In the genomic region with DNA sequence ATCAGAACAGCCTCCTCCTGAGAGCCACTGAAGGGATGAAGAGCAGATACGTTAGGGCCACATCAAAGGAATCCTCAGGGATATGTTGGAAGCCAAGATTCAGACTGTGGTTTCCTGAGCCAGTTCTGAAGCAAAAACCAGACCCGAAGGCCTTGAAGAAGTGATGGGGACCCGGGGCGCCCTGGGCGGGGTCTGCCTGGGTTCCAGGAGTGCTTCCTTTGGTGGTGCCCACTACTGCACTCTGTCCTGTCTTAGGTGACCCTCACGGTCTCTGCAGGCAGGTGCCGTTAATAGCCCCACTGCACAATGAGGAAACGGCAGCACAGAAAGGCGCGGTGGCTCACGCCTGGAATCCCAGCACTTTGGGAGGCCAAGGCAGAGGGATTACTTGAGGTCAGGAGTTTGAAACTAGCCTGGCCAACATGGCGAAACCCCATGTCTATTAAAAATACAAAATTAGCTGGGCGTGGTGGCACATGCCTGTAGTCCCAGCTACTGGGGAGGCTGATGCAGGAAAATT, we compare ENCODE assay signal across 11 cellular contexts. TPM values are rescaled to one million over a fixed set of nuclear protein-coding genes. Genes with fewer than 3 reads are reported as not detected.
A peak's percentile ranks its signal among the peaks of the same experiment; 100 is the strongest.
DNase-seq lines count a peak whose midpoint lies in the region; ATAC-seq and TF ChIP-seq lines count a peak whose summit lies in the region.
"Had no signal": no experiment of that assay in that cellular context is flagged by ENCODE, and none has a peak within 500 bp of the region (broad histone marks: within the 10 kb centered on the region; RNA-seq: fewer than 3 reads in every experiment).

No MANE protein-coding gene starts in this region.

- no peak overlapping the region for H3K18ac ChIP-seq in IMR-90 (ENCODE audit: low read depth, low read length)

- intact Hi-C loops in A673 (cut with micrococcal nuclease; ENCODE audit: unreplicated experiment), result no loop called here
- intact Hi-C loops in IMR-90 (cut with micrococcal nuclease), result no loop called here

- in situ Hi-C loops in IMR-90 (cut with MboI; ENCODE audit: low sequenced_read_pairs), result no loop called here

- peak overlapping the region; percentile 5; the same call in 1 of the 2 replicates for H2AK5ac ChIP-seq in IMR-90 (ENCODE audit: low read depth, low read length)

- peaks cover 52% of the 10 kb centered on the region for H3K4me1 Mint-ChIP-seq in central memory CD8-positive, alpha-beta T cell
- peaks cover 44 to 49% of the 10 kb centered on the region in 2 donors for H3K4me1 Mint-ChIP-seq in natural killer cell treated with Interleukin-12 subunit alpha and Interleukin-12 subunit beta and Interleukin-15 and Interleukin-18, amount 100 ng/mL, for 72 hours (ENCODE audit: low read depth in 2 of 2)

- H3K4me3 Mint-ChIP-seq in central memory CD8-positive, alpha-beta T cell, result peak overlapping the region; percentile 70
- peak overlapping the region; percentile 75 for H3K4me3 Mint-ChIP-seq in natural killer cell treated with Interleukin-12 subunit alpha and Interleukin-12 subunit beta and Interleukin-15 and Interleukin-18, amount 100 ng/mL, for 72 hours

- H3K27me3 Mint-ChIP-seq in central memory CD8-positive, alpha-beta T cell, result no peaks in the 10 kb centered on the region
- no peaks in the 10 kb centered on the region for H3K27me3 Mint-ChIP-seq in natural killer cell treated with Interleukin-12 subunit alpha and Interleukin-12 subunit beta and Interleukin-15 and Interleukin-18, amount 100 ng/mL, for 72 hours

- no peak overlapping the region for H4K5ac ChIP-seq in IMR-90 (ENCODE audit: low read depth, low read length)

- no peak overlapping the region for H3K4me2 ChIP-seq in IMR-90 (ENCODE audit: low read depth, low read length)

- peaks cover 8% of the 10 kb centered on the region for H3K36me3 Mint-ChIP-seq in central memory CD8-positive, alpha-beta T cell (ENCODE audit: insufficient read depth)
- no peaks in the 10 kb centered on the region for H3K36me3 Mint-ChIP-seq in natural killer cell treated with Interleukin-12 subunit alpha and Interleukin-12 subunit beta and Interleukin-15 and Interleukin-18, amount 100 ng/mL, for 72 hours

- no peak overlapping the region for H4K8ac ChIP-seq in IMR-90 (ENCODE audit: low read depth in 2 of 2, low read length in 2 of 2)

- no peak overlapping the region for H2BK15ac ChIP-seq in IMR-90 (ENCODE audit: low read depth, low read length)

- no peak overlapping the region for H3K23ac ChIP-seq in IMR-90 (ENCODE audit: low read depth, low read length)

- POLR2A ChIA-PET in A673 (lab: Charles Lee; ENCODE audit: low non-redundant PET) (interaction anchor here (0.8 kb wide), 1 partner anchor 16 kb away, joined by 3 read pairs; no protein-coding TSS in a partner anchor), IMR-90 (lab: Charles Lee; ENCODE audit: unreplicated experiment) (no interaction called here)

- H3K27me3 ChIP-seq in A673 (replicated peaks; ENCODE audit: insufficient read depth, low read depth, low read length, poor library complexity), result no peaks in the 10 kb centered on the region
- H3K27me3 ChIP-seq in IMR-90 (ENCODE audit: control insufficient read depth, insufficient read depth, low read length), result no peaks in the 10 kb centered on the region
- H3K27me3 ChIP-seq: foreskin keratinocyte had no signal

- peak overlapping the region; percentile 68 for H2AK9ac ChIP-seq in IMR-90 (replicated peaks; ENCODE audit: low read depth, low read length, poor library complexity)

- H2AFZ ChIP-seq in IMR-90 (replicated peaks; ENCODE audit: low read length, poor library complexity), result no peak overlapping the region

- no peak overlapping the region for H4K91ac ChIP-seq in IMR-90 (ENCODE audit: insufficient read depth, low read depth, low read length)

- WGBS in IMR-90 (ENCODE audit: extremely low coverage in 2 of 2, insufficient read length in 1 of 2), 2 experiments, result no CpG with 5 or more reads among the region's 13 CpGs

- H3K36me3 ChIP-seq in A673 (ENCODE audit: insufficient read depth, low read length, poor library complexity, severe bottlenecking), result peaks cover 16% of the 10 kb centered on the region
- peaks cover 46% of the 10 kb centered on the region; the same call in 1 of the 2 replicates for H3K36me3 ChIP-seq in IMR-90 (ENCODE audit: control insufficient read depth, insufficient read depth, low read length)

- CTCF ChIA-PET in A673 (lab: Charles Lee), result interaction anchor here (0.5 to 2.1 kb wide), 4 partner anchors 9 to 60 kb away, joined by 3 to 7 read pairs (median 4); a partner anchor contains a TSS
- CTCF ChIA-PET in IMR-90 (lab: Yijun Ruan, JAX), result interaction anchor here (0.9 kb wide), 1 partner anchor 20 kb away, joined by 3 read pairs; no protein-coding TSS in a partner anchor

- H3K27ac Mint-ChIP-seq in central memory CD8-positive, alpha-beta T cell (ENCODE audit: low read depth), result peak overlapping the region; percentile 57
- peak overlapping the region; percentile 93 to 94 for H3K27ac Mint-ChIP-seq in natural killer cell treated with Interleukin-12 subunit alpha and Interleukin-12 subunit beta and Interleukin-15 and Interleukin-18, amount 100 ng/mL, for 72 hours

- H3K4me3 ChIP-seq in A673 (ENCODE audit: low read depth, low read length, poor library complexity, severe bottlenecking) (no peak overlapping the region), IMR-90 (ENCODE audit: insufficient read depth, low read depth, low read length) (no peak overlapping the region)

- H3K27ac ChIP-seq in A673 (ENCODE audit: low read depth, low read length, poor library complexity, severe bottlenecking) (peak overlapping the region; percentile 65), IMR-90 (ENCODE audit: insufficient read depth, low read length) (no peak overlapping the region)
- H3K27ac ChIP-seq: foreskin keratinocyte, WERI-Rb-1 had no signal

- no peak overlapping the region for H3K9ac ChIP-seq in IMR-90 (ENCODE audit: low read depth, low read length)

- TF ChIP-seq RAD21 in IMR-90 (IDR thresholded peaks at IDR 0.05; ENCODE audit: low read length), result no peak

- TF ChIP-seq POLR2A in IMR-90 (IDR thresholded peaks at IDR 0.05; ENCODE audit: low read depth, low read length), result no peak

- no peak overlapping the region for H2BK20ac ChIP-seq in IMR-90 (ENCODE audit: low read depth, low read length)

- no peaks in the 10 kb centered on the region for H3K9me1 ChIP-seq in IMR-90 (ENCODE audit: insufficient read depth, low read length)

- H3K4me1 ChIP-seq in A673 (ENCODE audit: insufficient read depth, low read length, poor library complexity, severe bottlenecking) (peaks cover 14% of the 10 kb centered on the region), IMR-90 (ENCODE audit: control insufficient read depth, insufficient read depth, low read length) (peaks cover 3% of the 10 kb centered on the region; the same call in 1 of the 2 replicates)
- H3K4me1 ChIP-seq: foreskin keratinocyte had no signal

- no peak overlapping the region for H3K14ac ChIP-seq in IMR-90 (replicated peaks; ENCODE audit: low read depth, low read length)

- no peak for DNase-seq in A673 (ENCODE audit: low spot score)
- no peak for DNase-seq in IMR-90
- DNase-seq in central memory CD8-positive, alpha-beta T cell (ENCODE audit: low spot score in 2 of 2), result no peak
- DNase-seq in natural killer cell treated with Interleukin-12 subunit alpha and Interleukin-12 subunit beta and Interleukin-15 and Interleukin-18, amount 100 ng/mL, for 72 hours (ENCODE audit: low spot score), result no peak
- DNase-seq in NCI-H345 (lab: John Stamatoyannopoulos, UW), result no peak
- no peak for DNase-seq in NCI-H187 (lab: John Stamatoyannopoulos, UW)
- DNase-seq in 8988T, result no peak
- no peak for DNase-seq in stimulated activated CD4-positive, alpha-beta T cell treated with anti-CD3 and anti-CD28 coated beads, Interleukin-4, amount 100 ng/mL, for 4 hours
- DNase-seq: foreskin keratinocyte; NK-92 treated with Interleukin-12 subunit alpha and Interleukin-12 subunit beta, amount 100 ng/mL, for 24 hours; WERI-Rb-1 had no signal

- no peak for ATAC-seq in IMR-90 (ENCODE audit: low read depth)
- ATAC-seq in central memory CD8-positive, alpha-beta T cell (replicated peaks; ENCODE audit: extremely low read depth, poor library complexity, severe bottlenecking), result no peak
- no peak for ATAC-seq in natural killer cell treated with Interleukin-12 subunit alpha and Interleukin-12 subunit beta and Interleukin-15 and Interleukin-18, amount 100 ng/mL, for 72 hours
- ATAC-seq: foreskin keratinocyte had no signal

- no peaks in the 10 kb centered on the region for H3K9me3 ChIP-seq in A673 (ENCODE audit: low read depth, low read length, poor library complexity, severe bottlenecking)
- H3K9me3 ChIP-seq in IMR-90 (ENCODE audit: control insufficient read depth, insufficient read depth, low read length), result no peaks in the 10 kb centered on the region

- dilution Hi-C loops in IMR-90 (cut with HindIII; ENCODE audit: low sequenced_read_pairs, unreplicated experiment), result no loop called here

- TF ChIP-seq CTCF in A673 (conservative IDR thresholded peaks at IDR 0.05; ENCODE audit: low read depth, low read length) (no peak), IMR-90 (conservative IDR thresholded peaks at IDR 0.05; ENCODE audit: low read depth, low read length) (no peak)

- no peak overlapping the region for H3K4ac ChIP-seq in IMR-90 (ENCODE audit: low read depth, low read length)

- no peak overlapping the region for H2BK120ac ChIP-seq in IMR-90 (ENCODE audit: low read depth, low read length)

- peaks cover 0 to 12% of the 10 kb centered on the region in 2 experiments; a peak in 2 of 4 replicates for H3K79me1 ChIP-seq in IMR-90 (ENCODE audit: low read depth in 1 of 2, low read length in 2 of 2)

- H4K20me1 ChIP-seq in IMR-90 (ENCODE audit: insufficient read depth, low read length), result no peaks in the 10 kb centered on the region; the same call in 1 of the 2 replicates

- H3K9me3 Mint-ChIP-seq in central memory CD8-positive, alpha-beta T cell, result no peaks in the 10 kb centered on the region
- no peaks in the 10 kb centered on the region for H3K9me3 Mint-ChIP-seq in natural killer cell treated with Interleukin-12 subunit alpha and Interleukin-12 subunit beta and Interleukin-15 and Interleukin-18, amount 100 ng/mL, for 72 hours

- BruUV-seq in A673 (replicated peaks; lab: Mats Ljungman, UMichigan), result no TSS peak
- BruUV-seq in IMR-90 (replicated peaks; lab: Mats Ljungman, UMichigan), result no TSS peak

- no peak overlapping the region for H3K56ac ChIP-seq in IMR-90 (ENCODE audit: extremely low read depth, insufficient read depth, low read length)

- no peak overlapping the region for H2BK5ac ChIP-seq in IMR-90 (ENCODE audit: low read depth, low read length, poor library complexity, severe bottlenecking)

RNA-seq across cellular contexts. Expression of a gene that starts 12.9 kb away (rescaled TPM):
- 12.9 and 22.7 TPM in 2 replicates for total RNA-seq in A673 (2021)
- 8.8 and 10.8 TPM in 2 replicates for total RNA-seq in IMR-90 (2012; rRNA removed)
- 30.0 and 33.3 TPM in 2 replicates for polyA plus RNA-seq in IMR-90 (2012; rRNA removed)
- 11.6 and 27.3 TPM in 2 replicates for polyA plus RNA-seq in IMR-90 (2012; cell fraction: cytosol; rRNA removed)
- polyA plus RNA-seq in IMR-90 (2012; cell fraction: nucleus; rRNA removed; ENCODE audit: low replicate concordance), result 67.7 and 113 TPM in 2 replicates
- total RNA-seq in natural killer cell treated with Interleukin-12 subunit alpha and Interleukin-12 subunit beta and Interleukin-15 and Interleukin-18, amount 100 ng/mL, for 72 hours, result 100 to 1,000 TPM; 160 to 229 TPM

RNA-seq across cellular contexts. Expression of a gene that starts 18.0 kb away (rescaled TPM):
- total RNA-seq in A673 (2021) (74.6 and 79.4 TPM in 2 replicates), IMR-90 (2012; rRNA removed) (17.2 and 19.7 TPM in 2 replicates)
- polyA plus RNA-seq in IMR-90 (2012; rRNA removed), result 48.5 and 50.4 TPM in 2 replicates
- polyA plus RNA-seq in IMR-90 (2012; cell fraction: cytosol; rRNA removed), result 17.9 and 26.5 TPM in 2 replicates
- 243 and 309 TPM in 2 replicates for polyA plus RNA-seq in IMR-90 (2012; cell fraction: nucleus; rRNA removed; ENCODE audit: low replicate concordance)
- total RNA-seq in natural killer cell treated with Interleukin-12 subunit alpha and Interleukin-12 subunit beta and Interleukin-15 and Interleukin-18, amount 100 ng/mL, for 72 hours, result 100 to 1,000 TPM in 1 of 2 donors, 10 to 100 TPM in 1; 85.5 to 142 TPM

RNA-seq across cellular contexts. Expression of a gene that starts 31.9 kb away (rescaled TPM):
- total RNA-seq in A673 (2021) (57.3 and 63.5 TPM in 2 replicates), IMR-90 (2012; rRNA removed) (5.4 and 5.6 TPM in 2 replicates)
- polyA plus RNA-seq in IMR-90 (2012; rRNA removed), result 24.1 and 26.5 TPM in 2 replicates
- 17.9 and 18.9 TPM in 2 replicates for polyA plus RNA-seq in IMR-90 (2012; cell fraction: cytosol; rRNA removed)
- 4.8 and 10.9 TPM in 2 replicates for polyA plus RNA-seq in IMR-90 (2012; cell fraction: nucleus; rRNA removed; ENCODE audit: low replicate concordance)
- total RNA-seq in natural killer cell treated with Interleukin-12 subunit alpha and Interleukin-12 subunit beta and Interleukin-15 and Interleukin-18, amount 100 ng/mL, for 72 hours, result 10 to 100 TPM; 43.9 to 58.4 TPM

RNA-seq across cellular contexts. Expression of a gene that starts 46.7 kb away (rescaled TPM):
- total RNA-seq in A673 (2021) (not detected in 2 replicates), IMR-90 (2012; rRNA removed) (not detected in 2 replicates)
- polyA plus RNA-seq in IMR-90 (2012; rRNA removed), result not detected in 2 replicates
- polyA plus RNA-seq in IMR-90 (2012; cell fraction: cytosol; rRNA removed), result not detected in 2 replicates
- polyA plus RNA-seq in IMR-90 (2012; cell fraction: nucleus; rRNA removed; ENCODE audit: low replicate concordance), result not detected in 2 replicates
- total RNA-seq in natural killer cell treated with Interleukin-12 subunit alpha and Interleukin-12 subunit beta and Interleukin-15 and Interleukin-18, amount 100 ng/mL, for 72 hours, result not detected
- total RNA-seq: foreskin keratinocyte had no signal
- polyA plus RNA-seq: foreskin keratinocyte had no signal

RNA-seq across cellular contexts. Expression of a gene that starts 48.8 kb away (rescaled TPM):
- total RNA-seq in A673 (2021) (269 and 322 TPM in 2 replicates), IMR-90 (2012; rRNA removed) (9,081 and 15,383 TPM in 2 replicates)
- polyA plus RNA-seq in IMR-90 (2012; rRNA removed), result 11,896 and 18,749 TPM in 2 replicates
- 53,551 and 65,152 TPM in 2 replicates for polyA plus RNA-seq in IMR-90 (2012; cell fraction: cytosol; rRNA removed)
- polyA plus RNA-seq in IMR-90 (2012; cell fraction: nucleus; rRNA removed; ENCODE audit: low replicate concordance), result 5,542 and 13,774 TPM in 2 replicates
- 100 to 1,000 TPM; 290 to 675 TPM for total RNA-seq in natural killer cell treated with Interleukin-12 subunit alpha and Interleukin-12 subunit beta and Interleukin-15 and Interleukin-18, amount 100 ng/mL, for 72 hours
